In the genomic region with DNA sequence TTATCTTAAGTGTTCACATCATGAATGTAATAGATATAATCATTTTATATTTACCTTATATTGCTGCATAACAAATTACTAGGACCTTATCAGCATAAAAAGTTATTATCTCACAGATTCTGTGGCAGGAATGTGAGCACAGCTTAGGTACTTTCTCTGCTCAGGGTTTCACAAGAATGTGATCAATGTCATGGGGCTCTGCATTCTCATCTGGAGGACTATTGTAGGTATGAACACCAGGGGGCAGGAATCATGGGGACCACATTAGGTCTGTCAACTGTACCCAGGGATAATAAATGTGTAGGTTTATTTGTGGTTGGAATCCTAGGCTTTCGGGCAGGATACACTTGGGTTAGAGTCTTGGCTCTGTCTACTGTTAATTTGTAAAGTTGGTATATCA, we compare ENCODE assay signal across 22 cellular contexts.
DNase-seq lines count a peak whose midpoint lies in the region; ATAC-seq and TF ChIP-seq lines count a peak whose summit lies in the region.
"Had no signal": no experiment of that assay in that cellular context is flagged by ENCODE, and none has a peak within 500 bp of the region (broad histone marks: within the 10 kb centered on the region; RNA-seq: fewer than 3 reads in every experiment).

No MANE protein-coding gene starts in this region.

- ATAC-seq in GM21619 (IDR thresholded peaks at IDR 0.05; ENCODE audit: unreplicated experiment) (peak; percentile 50), HG03135 (IDR thresholded peaks at IDR 0.05; ENCODE audit: unreplicated experiment) (no peak)
- ATAC-seq: left colon had no signal

- H3K27ac ChIP-seq in C4-2B, result no peak overlapping the region
- H3K27ac ChIP-seq: cardiac muscle cell, right lobe of liver, SK-N-MC had no signal

- DNase-seq in NAMALWA (ENCODE audit: low spot score) (peak; percentile 28), erythroblast (lab: John Stamatoyannopoulos, UW) (peak; percentile 32 to 33), CD1c-positive myeloid dendritic cell (ENCODE audit: extremely low spot score) (no peak)
- no peak for DNase-seq in activated T-cell treated with anti-CD3 and anti-CD28 coated beads, Interleukin-2, amount 50 U/mL, for 24 hours
- DNase-seq in activated T-helper 1 cell treated with anti-CD3 and anti-CD28 coated beads, Interleukin-12 subunit alpha, Interleukin-12 subunit beta, Interleukin-2, Interleukin-4 antibody, amounts not matched to agents 30 ng/mL and 10 ng/mL and 1 ng/mL, durations not matched to agents 14 hours and 24 hours and 36 hours (ENCODE audit: low spot score), result no peak
- DNase-seq: activated CD8-positive, alpha-beta memory T cell treated with anti-CD3 and anti-CD28 coated beads, Interleukin-2, amount 50 U/mL, for 4 hours; DMS79 treated with DMSO at 0.1 percent for 48 hours; HFFc6; left colon; naive B cell; NCI-H187; NCI-H774; right lobe of liver; stimulated activated CD4-positive, alpha-beta T cell treated with anti-CD3 and anti-CD28 coated beads, Interleukin-4, amount 100 ng/mL, for 4 hours; stimulated activated naive CD4-positive, alpha-beta T cell treated with Interleukin-2 at 50 U/mL for 16 hours had no signal

- peak; percentile 40 for TF ChIP-seq CTCF in C4-2B (conservative IDR thresholded peaks at IDR 0.05)

- intact Hi-C loops in activated T-helper 1 cell treated with anti-CD3 and anti-CD28 coated beads, Interleukin-12 subunit alpha, Interleukin-12 subunit beta, Interleukin-2, Interleukin-4 antibody, amounts not matched to agents 30 ng/mL and 10 ng/mL and 1 ng/mL, durations not matched to agents 14 hours and 24 hours and 36 hours (cut with micrococcal nuclease), result loop anchor here (10.0 kb wide), 1 partner anchor 210 kb away; no protein-coding TSS in a partner anchor

- no peaks in the 10 kb centered on the region for H3K36me3 Mint-ChIP-seq in activated T-cell treated with anti-CD3 and anti-CD28 coated beads, Interleukin-2, amount 50 U/mL, for 24 hours (ENCODE audit: low read depth)
- H3K36me3 Mint-ChIP-seq in activated T-helper 1 cell treated with anti-CD3 and anti-CD28 coated beads, Interleukin-12 subunit alpha, Interleukin-12 subunit beta, Interleukin-2, Interleukin-4 antibody, amounts not matched to agents 30 ng/mL and 10 ng/mL and 1 ng/mL, durations not matched to agents 14 hours and 24 hours and 36 hours (ENCODE audit: low read depth), result no peaks in the 10 kb centered on the region
- H3K36me3 Mint-ChIP-seq: activated naive CD4-positive, alpha-beta T cell treated with anti-CD3 and anti-CD28 coated beads, Interleukin-2, amount 50 U/mL, for 24 hours; naive B cell had no signal

- H3K27me3 Mint-ChIP-seq in activated T-cell treated with anti-CD3 and anti-CD28 coated beads, Interleukin-2, amount 50 U/mL, for 24 hours, result no peaks in the 10 kb centered on the region
- no peaks in the 10 kb centered on the region for H3K27me3 Mint-ChIP-seq in activated T-helper 1 cell treated with anti-CD3 and anti-CD28 coated beads, Interleukin-12 subunit alpha, Interleukin-12 subunit beta, Interleukin-2, Interleukin-4 antibody, amounts not matched to agents 30 ng/mL and 10 ng/mL and 1 ng/mL, durations not matched to agents 14 hours and 24 hours and 36 hours (ENCODE audit: insufficient read depth)
- H3K27me3 Mint-ChIP-seq: activated naive CD4-positive, alpha-beta T cell treated with anti-CD3 and anti-CD28 coated beads, Interleukin-2, amount 50 U/mL, for 24 hours; B cell; naive B cell had no signal

- no peaks in the 10 kb centered on the region for H3K4me1 Mint-ChIP-seq in activated T-cell treated with anti-CD3 and anti-CD28 coated beads, Interleukin-2, amount 50 U/mL, for 24 hours (ENCODE audit: low read depth)
- H3K4me1 Mint-ChIP-seq in activated T-helper 1 cell treated with anti-CD3 and anti-CD28 coated beads, Interleukin-12 subunit alpha, Interleukin-12 subunit beta, Interleukin-2, Interleukin-4 antibody, amounts not matched to agents 30 ng/mL and 10 ng/mL and 1 ng/mL, durations not matched to agents 14 hours and 24 hours and 36 hours (ENCODE audit: low read depth), result no peaks in the 10 kb centered on the region
- H3K4me1 Mint-ChIP-seq: activated naive CD4-positive, alpha-beta T cell treated with anti-CD3 and anti-CD28 coated beads, Interleukin-2, amount 50 U/mL, for 24 hours; B cell; naive B cell had no signal

- no peak overlapping the region for H3K4me3 Mint-ChIP-seq in activated T-cell treated with anti-CD3 and anti-CD28 coated beads, Interleukin-2, amount 50 U/mL, for 24 hours
- no peak overlapping the region for H3K4me3 Mint-ChIP-seq in activated T-helper 1 cell treated with anti-CD3 and anti-CD28 coated beads, Interleukin-12 subunit alpha, Interleukin-12 subunit beta, Interleukin-2, Interleukin-4 antibody, amounts not matched to agents 30 ng/mL and 10 ng/mL and 1 ng/mL, durations not matched to agents 14 hours and 24 hours and 36 hours
- H3K4me3 Mint-ChIP-seq: activated naive CD4-positive, alpha-beta T cell treated with anti-CD3 and anti-CD28 coated beads, Interleukin-2, amount 50 U/mL, for 24 hours; B cell; HFFc6; naive B cell had no signal

- H3K27ac Mint-ChIP-seq in activated T-cell treated with anti-CD3 and anti-CD28 coated beads, Interleukin-2, amount 50 U/mL, for 24 hours, result no peak overlapping the region
- no peak overlapping the region for H3K27ac Mint-ChIP-seq in activated T-helper 1 cell treated with anti-CD3 and anti-CD28 coated beads, Interleukin-12 subunit alpha, Interleukin-12 subunit beta, Interleukin-2, Interleukin-4 antibody, amounts not matched to agents 30 ng/mL and 10 ng/mL and 1 ng/mL, durations not matched to agents 14 hours and 24 hours and 36 hours
- H3K27ac Mint-ChIP-seq: activated naive CD4-positive, alpha-beta T cell treated with anti-CD3 and anti-CD28 coated beads, Interleukin-2, amount 50 U/mL, for 24 hours; B cell; HFFc6; naive B cell had no signal

- no peaks in the 10 kb centered on the region for H3K9me3 Mint-ChIP-seq in activated T-cell treated with anti-CD3 and anti-CD28 coated beads, Interleukin-2, amount 50 U/mL, for 24 hours
- no peaks in the 10 kb centered on the region for H3K9me3 Mint-ChIP-seq in activated T-helper 1 cell treated with anti-CD3 and anti-CD28 coated beads, Interleukin-12 subunit alpha, Interleukin-12 subunit beta, Interleukin-2, Interleukin-4 antibody, amounts not matched to agents 30 ng/mL and 10 ng/mL and 1 ng/mL, durations not matched to agents 14 hours and 24 hours and 36 hours

- TF ChIP-seq POLR2A in erythroblast (IDR thresholded peaks at IDR 0.05; ENCODE audit: low read length), result no peak

Comparison
In these comparisons a context has a peak if more than half of its experiments do, and no peak if none do; other contexts are left out.
1. DNase-seq: peak in NAMALWA (single experiment) and erythroblast (2 of 2); none in activated T-cell treated with anti-CD3 and anti-CD28 coated beads, Interleukin-2, amount 50 U/mL, for 24 hours (single experiment), CD1c-positive myeloid dendritic cell (single experiment) and activated T-helper 1 cell treated with anti-CD3 and anti-CD28 coated beads, Interleukin-12 subunit alpha, Interleukin-12 subunit beta, Interleukin-2, Interleukin-4 antibody, amounts not matched to agents 30 ng/mL and 10 ng/mL and 1 ng/mL, durations not matched to agents 14 hours and 24 hours and 36 hours (single experiment).